ENCODE assay signal across 16 cellular contexts in genomic region chr16:2210009-2210332, GRCh38. TPM values are rescaled to one million over a fixed set of nuclear protein-coding genes. Genes with fewer than 3 reads are reported as not detected.
DNase-seq lines count a peak whose midpoint lies in the region; ATAC-seq, FAIRE-seq and TF ChIP-seq lines count a peak whose summit lies in the region.
"Had no signal": no experiment of that assay in that cellular context is flagged by ENCODE, and none has a peak within 500 bp of the region (broad histone marks: within the 10 kb centered on the region; RNA-seq: fewer than 3 reads in every experiment).

No MANE protein-coding gene starts in this region.

- no peaks in the 10 kb centered on the region for H3K9me3 ChIP-seq in CD4-positive, alpha-beta T cell (ENCODE audit: control insufficient read depth, low read length)
- H3K9me3 ChIP-seq in RWPE2 (ENCODE audit: severe bottlenecking), result no peaks in the 10 kb centered on the region
- no peaks in the 10 kb centered on the region for H3K9me3 ChIP-seq in kidney (ENCODE audit: control insufficient read depth in 1 of 2, low read length in 2 of 2)
- no peaks in the 10 kb centered on the region for H3K9me3 ChIP-seq in gastrocnemius medialis
- H3K9me3 ChIP-seq: BLaER1 had no signal

- in situ Hi-C loops in gastrocnemius medialis (cut with MboI; ENCODE audit: low sequenced_read_pairs in 4 of 4), result no loop called here

- no peak for TF ChIP-seq POLR2A in gastrocnemius medialis (IDR thresholded peaks at IDR 0.05)

- no peak overlapping the region for H3K27ac ChIP-seq in CD4-positive, alpha-beta T cell (ENCODE audit: low read depth, low read length)
- no peak overlapping the region for H3K27ac ChIP-seq in RWPE2 (ENCODE audit: poor library complexity, severe bottlenecking)
- no peak overlapping the region for H3K27ac ChIP-seq in kidney (ENCODE audit: low read depth in 2 of 2, low read length in 2 of 2)
- H3K27ac ChIP-seq in gastrocnemius medialis, result peak overlapping the region; percentile 77 to 91 (median 88)
- H3K27ac ChIP-seq: BLaER1 had no signal

- peak overlapping the region; percentile 11 for H3K4me3 Mint-ChIP-seq in CD4-positive, alpha-beta T cell

- H3K27me3 ChIP-seq in CD4-positive, alpha-beta T cell (ENCODE audit: control insufficient read depth, insufficient read depth, low read length), result no peaks in the 10 kb centered on the region
- H3K27me3 ChIP-seq in RWPE2 (ENCODE audit: insufficient read depth, poor library complexity, severe bottlenecking) (no peaks in the 10 kb centered on the region), gastrocnemius medialis (no peaks in the 10 kb centered on the region)
- H3K27me3 ChIP-seq: BLaER1 had no signal

- H3K9ac ChIP-seq in kidney (ENCODE audit: low read length in 2 of 2), result no peak overlapping the region
- H3K9ac ChIP-seq: BLaER1 had no signal

- no peak for FAIRE-seq in kidney (lab: Jason Lieb, UNC)
- FAIRE-seq: G401.6, H54 had no signal

- peaks cover 16% of the 10 kb centered on the region for H3K36me3 Mint-ChIP-seq in CD4-positive, alpha-beta T cell (ENCODE audit: low read depth)
- H3K36me3 Mint-ChIP-seq: CD4-positive, CD25-positive, alpha-beta regulatory T cell had no signal

- H3K9me3 Mint-ChIP-seq in CD4-positive, alpha-beta T cell, result no peaks in the 10 kb centered on the region

- TF ChIP-seq CTCF in CD4-positive, alpha-beta T cell (IDR thresholded peaks at IDR 0.05), result no peak
- TF ChIP-seq CTCF in RWPE2 (IDR thresholded peaks at IDR 0.05; ENCODE audit: poor library complexity, severe bottlenecking) (no peak), kidney (IDR thresholded peaks at IDR 0.05; ENCODE audit: borderline replicate concordance, extremely low read depth, insufficient read depth) (no peak), gastrocnemius medialis (IDR thresholded peaks at IDR 0.05 in 4 of 5, conservative IDR thresholded peaks at IDR 0.05 in 1 of 5) (no peak), GM10266 (IDR thresholded peaks at IDR 0.05; ENCODE audit: control insufficient read depth, insufficient read depth, low read depth, missing control alignments) (no peak)

- intact Hi-C loops in CD4-positive, alpha-beta T cell (cut with DNase I, micrococcal nuclease), result loop anchor here in 1 of 2 experiments (10.0 kb wide), 1 partner anchor 795 kb away; the partner anchor contains the start of gene UNKL
- intact Hi-C loops in kidney (cut with DNase I), result no loop called here
- intact Hi-C loops in gastrocnemius medialis (cut with DNase I; ENCODE audit: low total_unique reads), result loop anchor here (10.0 kb wide), 1 partner anchor 435 kb away; the partner anchor contains the start of genes EME2, MRPS34 and NME3

- no peaks in the 10 kb centered on the region for H3K27me3 Mint-ChIP-seq in CD4-positive, alpha-beta T cell
- H3K27me3 Mint-ChIP-seq: CD4-positive, CD25-positive, alpha-beta regulatory T cell had no signal

- no peak for DNase-seq in CD4-positive, alpha-beta T cell
- DNase-seq in RWPE2 (ENCODE audit: low spot score) (peak; percentile 63), kidney (peak; percentile 76), gastrocnemius medialis (no peak), OCI-M2 (lab: John Stamatoyannopoulos, UW; ENCODE audit: unreplicated experiment) (no peak), DMS79 treated with DMSO at 0.1 percent for 48 hours (lab: John Stamatoyannopoulos, UW) (no peak), GM10266 (ENCODE audit: extremely low spot score) (no peak)
- DNase-seq: AML-193; CD4-positive, CD25-positive, alpha-beta regulatory T cell; DMS79; EL had no signal

- H3K4me1 ChIP-seq in RWPE2 (ENCODE audit: insufficient read depth, poor library complexity, severe bottlenecking), result peaks cover 8% of the 10 kb centered on the region
- peaks cover 20 to 37% of the 10 kb centered on the region in 2 donors for H3K4me1 ChIP-seq in kidney (ENCODE audit: control insufficient read depth in 1 of 2, insufficient read depth in 1 of 2, low read depth in 1 of 2, low read length in 2 of 2)
- H3K4me1 ChIP-seq in gastrocnemius medialis, result peaks cover 49 to 50% of the 10 kb centered on the region in 2 donors

- CTCF ChIA-PET in CD4-positive, alpha-beta T cell (lab: Charles Lee), result no interaction called here

- H3K27ac Mint-ChIP-seq in CD4-positive, alpha-beta T cell, result no peak overlapping the region
- H3K27ac Mint-ChIP-seq: CD4-positive, CD25-positive, alpha-beta regulatory T cell had no signal

- H3K4me1 Mint-ChIP-seq in CD4-positive, alpha-beta T cell (ENCODE audit: low read depth), result peaks cover 19% of the 10 kb centered on the region

- POLR2A ChIA-PET in CD4-positive, alpha-beta T cell (lab: Charles Lee), result no interaction called here

- H3K4me3 ChIP-seq in RWPE2 (ENCODE audit: severe bottlenecking) (no peak overlapping the region), kidney (ENCODE audit: low read length in 2 of 2) (no peak overlapping the region), gastrocnemius medialis (no peak overlapping the region)
- H3K4me3 ChIP-seq: BLaER1 had no signal

- H3K36me3 ChIP-seq in RWPE2 (ENCODE audit: low read depth) (peaks cover 44% of the 10 kb centered on the region), kidney (ENCODE audit: control insufficient read depth in 1 of 2, insufficient read depth in 2 of 2, low read length in 2 of 2) (peaks cover 0 to 4% of the 10 kb centered on the region in 2 donors), gastrocnemius medialis (peaks cover 0 to 35% of the 10 kb centered on the region in 2 donors)

- no peak for ATAC-seq in CD4-positive, alpha-beta T cell (ENCODE audit: poor library complexity)
- ATAC-seq in RWPE2 (ENCODE audit: low read depth) (no peak), gastrocnemius medialis (no peak), HG03196 (IDR thresholded peaks at IDR 0.05; ENCODE audit: unreplicated experiment) (no peak)
- ATAC-seq: HCT116 had no signal

RNA-seq across cellular contexts. Expression of gene BRICD5, which starts 0.7 kb away (rescaled TPM):
- 1 to 10 TPM; 4.2 to 5.0 TPM for total RNA-seq in CD4-positive, alpha-beta T cell
- total RNA-seq in kidney (7.2 TPM), gastrocnemius medialis (1 to 10 TPM in 3 of 4 donors, under 1 TPM in 1; 0.15 to 2.2 (median 1.4) TPM)
- 8.2 TPM for polyA plus RNA-seq in kidney (ENCODE audit: insufficient read depth, low read depth, low replicate concordance)

RNA-seq across cellular contexts. Expression of gene PGP, which starts 4.7 kb away (rescaled TPM):
- 1 to 10 TPM; 8.1 to 8.5 TPM for total RNA-seq in CD4-positive, alpha-beta T cell
- total RNA-seq in kidney (13.5 TPM), gastrocnemius medialis (10 to 100 TPM; 19.6 to 43.1 (median 25.6) TPM)
- polyA plus RNA-seq in kidney (ENCODE audit: insufficient read depth, low read depth, low replicate concordance), result 21.2 TPM

RNA-seq across cellular contexts. Expression of gene MLST8, which starts 4.7 kb away (rescaled TPM):
- 10 to 100 TPM; 22.9 to 26.4 TPM for total RNA-seq in CD4-positive, alpha-beta T cell
- 34.0 TPM for total RNA-seq in kidney
- 63.3 TPM for polyA plus RNA-seq in kidney (ENCODE audit: insufficient read depth, low read depth, low replicate concordance)
- total RNA-seq in gastrocnemius medialis, result 10 to 100 TPM; 40.3 to 77.0 (median 73.5) TPM

RNA-seq across cellular contexts. Expression of gene E4F1, which starts 13.4 kb away (rescaled TPM):
- 10 to 100 TPM; 31.8 to 33.8 TPM for total RNA-seq in CD4-positive, alpha-beta T cell
- total RNA-seq in kidney (26.0 TPM), gastrocnemius medialis (10 to 100 TPM; 24.5 to 38.4 (median 27.0) TPM)
- polyA plus RNA-seq in kidney (ENCODE audit: insufficient read depth, low read depth, low replicate concordance), result 13.6 TPM

RNA-seq across cellular contexts. Expression of gene CASKIN1, which starts 13.6 kb away (rescaled TPM):
- total RNA-seq in CD4-positive, alpha-beta T cell, result under 1 TPM in 1 of 2 experiments, not detected in 1; 0.06 TPM
- total RNA-seq in kidney (0.66 TPM), gastrocnemius medialis (under 1 TPM in 3 of 4 donors, not detected in 1; 0.07 to 0.51 (median 0.10) TPM)
- 0.30 TPM for polyA plus RNA-seq in kidney (ENCODE audit: insufficient read depth, low read depth, low replicate concordance)
- total RNA-seq: CD4-positive, CD25-positive, alpha-beta regulatory T cell had no signal
- polyA plus RNA-seq: CD4-positive, CD25-positive, alpha-beta regulatory T cell had no signal

Comparison
In these comparisons a context has a peak if more than half of its experiments do, and no peak if none do; other contexts are left out.
1. DNase-seq: peak in RWPE2 (single experiment) and kidney (single experiment); none in CD4-positive, alpha-beta T cell (0 of 10), gastrocnemius medialis (0 of 2), OCI-M2 (single experiment), DMS79 treated with DMSO at 0.1 percent for 48 hours (single experiment) and GM10266 (single experiment).
2. H3K27ac ChIP-seq: peak in gastrocnemius medialis (4 of 4); none in CD4-positive, alpha-beta T cell (single experiment), RWPE2 (single experiment) and kidney (0 of 2).